ENCODE assay signal across 1 cellular context in genomic region chr2:48584551-48584950, GRCh38.
TF ChIP-seq lines count a peak whose summit lies in the region.

No MANE protein-coding gene starts in this region.

TF ChIP-seq in WTC11, 78 proteins besides CTCF, POLR2A, EP300 and RAD21 (continued from another document):
- TF ChIP-seq ZNF425 (CRISPR knock-in tag; conservative IDR thresholded peaks at IDR 0.05) (no peak), ATF1 (CRISPR knock-in tag; IDR thresholded peaks at IDR 0.05) (no peak), CREB1 (CRISPR knock-in tag; IDR thresholded peaks at IDR 0.05) (no peak), ERG (CRISPR knock-in tag; IDR thresholded peaks at IDR 0.05) (no peak), SP1 (CRISPR knock-in tag; conservative IDR thresholded peaks at IDR 0.05) (no peak), PRRX2 (CRISPR knock-in tag; IDR thresholded peaks at IDR 0.05) (no peak), ZNF532 (CRISPR knock-in tag; IDR thresholded peaks at IDR 0.05; ENCODE audit: borderline replicate concordance) (no peak), NFE2L1 (CRISPR knock-in tag; IDR thresholded peaks at IDR 0.05) (no peak), TCF7 (CRISPR knock-in tag; IDR thresholded peaks at IDR 0.05; ENCODE audit: low read depth) (no peak), ZNF232 (CRISPR knock-in tag; IDR thresholded peaks at IDR 0.05) (no peak), RELA (CRISPR knock-in tag; IDR thresholded peaks at IDR 0.05; ENCODE audit: borderline replicate concordance) (no peak), NR1H2 (CRISPR knock-in tag; IDR thresholded peaks at IDR 0.05) (no peak), IRF2 (CRISPR knock-in tag; IDR thresholded peaks at IDR 0.05; ENCODE audit: borderline replicate concordance, low read depth) (no peak), SMAD3 (CRISPR knock-in tag; IDR thresholded peaks at IDR 0.05; ENCODE audit: borderline replicate concordance) (no peak)
